ENCODE assay signal across 8 cellular contexts in genomic region chr5:115169392-115170127, GRCh38. TPM values are rescaled to one million over a fixed set of nuclear protein-coding genes. Genes with fewer than 3 reads are reported as not detected.
DNase-seq lines count a peak whose midpoint lies in the region; TF ChIP-seq lines count a peak whose summit lies in the region.

TSS of gene TRIM36 (minus strand) at chr5:115169908. CDS start at chr5:115169634, 274 bp downstream.

- peaks cover 33% of the 10 kb centered on the region for H3K27me3 ChIP-seq in H7 (ENCODE audit: control insufficient read depth, insufficient read depth, low read length)
- H3K27me3 ChIP-seq in neuron (ENCODE audit: insufficient read depth, low read length) = no peaks in the 10 kb centered on the region
- H3K27me3 ChIP-seq in stomach smooth muscle (ENCODE audit: control insufficient read depth in 1 of 2, insufficient read depth in 2 of 2, low read length in 2 of 2) = peaks cover 35 to 41% of the 10 kb centered on the region in 2 donors

- TF ChIP-seq CTCF in foreskin fibroblast (IDR thresholded peaks at IDR 0.05; ENCODE audit: low read depth, low read length) = no peak

- peak within 1 kb of the TSS; percentile 32 to 51 for H3K9ac ChIP-seq in stomach smooth muscle (ENCODE audit: low read length in 2 of 2)

- peak within 1 kb of the TSS; percentile 96 for H2AFZ ChIP-seq in neuron (ENCODE audit: low read depth, low read length)

- H3K36me3 ChIP-seq in H7 (replicated peaks; ENCODE audit: control insufficient read depth, insufficient read depth, low read length) (no peaks in the 10 kb centered on the region), neuron (ENCODE audit: insufficient read depth, low read length) (peaks cover 2% of the 10 kb centered on the region), stomach smooth muscle (ENCODE audit: control insufficient read depth in 2 of 2, insufficient read depth in 2 of 2, low read length in 2 of 2) (no peaks in the 10 kb centered on the region)

- H3K4me3 ChIP-seq in H7 (ENCODE audit: insufficient read depth, low read depth, low read length) (peak within 1 kb of the TSS; percentile 90), foreskin fibroblast (ENCODE audit: low read depth in 1 of 2, low read length in 2 of 2) (peak within 1 kb of the TSS; percentile 75 to 81), neuron (ENCODE audit: low read length) (peak within 1 kb of the TSS; percentile 95), stomach smooth muscle (ENCODE audit: low read length in 2 of 2) (peak within 1 kb of the TSS; percentile 72 to 81)

- in situ Hi-C loops in G401 (cut with HindIII; ENCODE audit: low sequenced_read_pairs) = no loop called here

- DNase-seq in G401 (ENCODE audit: low spot score) = peak; percentile 50
- peak; percentile 93 for DNase-seq in H7
- peak; percentile 98 for DNase-seq in LoVo (ENCODE audit: low spot score)
- peak; percentile 95 to 96 for DNase-seq in SHP77 (lab: John Stamatoyannopoulos, UW)
- DNase-seq in activated gamma-delta T cell (lab: John Stamatoyannopoulos, UW) = peak; percentile 76
- DNase-seq in foreskin fibroblast = peak; percentile 89 to 97

- H3K9me3 ChIP-seq in neuron (ENCODE audit: low read length) (peaks cover 23% of the 10 kb centered on the region), stomach smooth muscle (ENCODE audit: control insufficient read depth in 2 of 2, low read length in 2 of 2) (no peaks in the 10 kb centered on the region)

- H3K27ac ChIP-seq in stomach smooth muscle (ENCODE audit: low read length) = no peak within 1 kb of the TSS

- H3K4me1 ChIP-seq in neuron (ENCODE audit: insufficient read depth, low read length) (peaks cover 16% of the 10 kb centered on the region), stomach smooth muscle (ENCODE audit: control insufficient read depth, insufficient read depth, low read length) (peaks cover 16% of the 10 kb centered on the region)

RNA-seq across cellular contexts. Expression of gene TRIM36, which starts in this region (rescaled TPM):
- total RNA-seq in G401 (2014; rRNA removed; shearing (Covaris generic)) = not detected in 2 replicates
- 10.5 and 11.7 TPM in 2 replicates for total RNA-seq in H7 (2014; rRNA removed; shearing (Covaris generic))

Comparison
In these comparisons a context has a peak if more than half of its experiments do, and no peak if none do; other contexts are left out.
1. RNA of gene TRIM36 (total RNA-seq): 10.5 to 11.7 TPM in H7; not detected in G401; every median in the first group is over 10 times any median in the second.
2. Peak in DNase-seq in G401; RNA of the gene not detected or under 1 TPM.
3. Peak in every context shown above with its lines, with median percentiles within 50 percentile points of each other: DNase-seq and H3K4me3 ChIP-seq.